1 cellular context compared by ENCODE assay signal in genomic region chr6:35737413-35738211, GRCh38.
A peak's percentile ranks its signal among the peaks of the same experiment; 100 is the strongest.
TF ChIP-seq lines count a peak whose summit lies in the region.

No MANE protein-coding gene starts in this region.

TF ChIP-seq in HepG2, 621 proteins besides CTCF, POLR2A, EP300 and RAD21 (continued from another document and continues in another):
- TF ChIP-seq SOX6 (IDR thresholded peaks at IDR 0.05) (no peak), SOX6 (CRISPR knock-in tag; IDR thresholded peaks at IDR 0.05) (no peak), BCL6 (CRISPR knock-in tag; IDR thresholded peaks at IDR 0.05) (peak; percentile 36; the same call in 1 of the 2 replicates), ZNF629 (CRISPR knock-in tag; conservative IDR thresholded peaks at IDR 0.05) (no peak), ZNF737 (CRISPR knock-in tag; IDR thresholded peaks at IDR 0.05; ENCODE audit: borderline replicate concordance) (no peak), PITX1 (CRISPR knock-in tag; IDR thresholded peaks at IDR 0.05) (peak; percentile 49; the same call in 1 of the 2 replicates), ZNF33A (CRISPR knock-in tag; IDR thresholded peaks at IDR 0.05; ENCODE audit: borderline replicate concordance) (no peak), ZBTB4 (CRISPR knock-in tag; IDR thresholded peaks at IDR 0.05; ENCODE audit: borderline replicate concordance) (peak; percentile 38; the same call in 1 of the 2 replicates), DZIP1 (CRISPR knock-in tag; IDR thresholded peaks at IDR 0.05) (no peak), MAFG (CRISPR knock-in tag; IDR thresholded peaks at IDR 0.05) (no peak), NR1H2 (CRISPR knock-in tag; IDR thresholded peaks at IDR 0.05; ENCODE audit: borderline replicate concordance, low read depth) (no peak), AGO2 (optimal IDR thresholded peaks at IDR 0.05; ENCODE audit: low read depth, low read length) (no peak), ESRRA (CRISPR knock-in tag; IDR thresholded peaks at IDR 0.05; ENCODE audit: low read depth) (no peak), ZNF816 (CRISPR knock-in tag; IDR thresholded peaks at IDR 0.05; ENCODE audit: borderline replicate concordance) (no peak), BATF2 (CRISPR knock-in tag; IDR thresholded peaks at IDR 0.05) (no peak), SMC3 (IDR thresholded peaks at IDR 0.05; ENCODE audit: low read length) (peak; percentile 97), ZNF296 (CRISPR knock-in tag; conservative IDR thresholded peaks at IDR 0.05) (no peak), GPBP1L1 (CRISPR knock-in tag; IDR thresholded peaks at IDR 0.05) (no peak), CENPBD1 (CRISPR knock-in tag; IDR thresholded peaks at IDR 0.05; ENCODE audit: borderline replicate concordance, low read depth) (no peak), NFE2 (CRISPR knock-in tag; IDR thresholded peaks at IDR 0.05) (no peak), THAP8 (CRISPR knock-in tag; IDR thresholded peaks at IDR 0.05; ENCODE audit: borderline replicate concordance) (no peak), ZNF432 (CRISPR knock-in tag; IDR thresholded peaks at IDR 0.05; ENCODE audit: borderline replicate concordance) (no peak), ZFY (CRISPR knock-in tag; IDR thresholded peaks at IDR 0.05) (no peak), FOXA1 (IDR thresholded peaks at IDR 0.05) (no peak), FOXA1 (CRISPR knock-in tag; IDR thresholded peaks at IDR 0.05) (no peak), ZNF616 (CRISPR knock-in tag; IDR thresholded peaks at IDR 0.05; ENCODE audit: low read depth) (no peak), ZFP82 (CRISPR knock-in tag; IDR thresholded peaks at IDR 0.05; ENCODE audit: borderline replicate concordance) (no peak), KDM5B (CRISPR knock-in tag; IDR thresholded peaks at IDR 0.05; ENCODE audit: borderline replicate concordance) (no peak), ZC3H4 (CRISPR knock-in tag; IDR thresholded peaks at IDR 0.05; ENCODE audit: borderline replicate concordance) (no peak), NFYC (CRISPR knock-in tag; IDR thresholded peaks at IDR 0.05) (no peak), ZNF337 (CRISPR knock-in tag; IDR thresholded peaks at IDR 0.05; ENCODE audit: borderline replicate concordance, low read depth) (no peak), HMG20A (CRISPR knock-in tag; IDR thresholded peaks at IDR 0.05; ENCODE audit: borderline replicate concordance) (no peak), ARID3A (IDR thresholded peaks at IDR 0.05; ENCODE audit: low read depth, low read length) (0 out of 2 replicates have a peak, but pooled peaks have one; percentile 62), ZNF883 (CRISPR knock-in tag; IDR thresholded peaks at IDR 0.05; ENCODE audit: not compliant biosample characterization) (no peak), TIGD3 (CRISPR knock-in tag; IDR thresholded peaks at IDR 0.05; ENCODE audit: borderline replicate concordance) (no peak; the same call in 1 of the 2 replicates), ZNF234 (CRISPR knock-in tag; conservative IDR thresholded peaks at IDR 0.05) (no peak), ATF7-NPFF (CRISPR knock-in tag; IDR thresholded peaks at IDR 0.05; ENCODE audit: low read depth) (no peak), FOXO4 (CRISPR knock-in tag; conservative IDR thresholded peaks at IDR 0.05) (no peak), TAF15 (IDR thresholded peaks at IDR 0.05; ENCODE audit: low read depth, low read length, poor library complexity, severe bottlenecking) (no peak), ZNF678 (CRISPR knock-in tag; IDR thresholded peaks at IDR 0.05) (no peak), HNF1A (IDR thresholded peaks at IDR 0.05; ENCODE audit: low read depth) (no peak), HNF1A (CRISPR knock-in tag; IDR thresholded peaks at IDR 0.05; ENCODE audit: borderline replicate concordance) (no peak), SMAD1 (CRISPR knock-in tag; IDR thresholded peaks at IDR 0.05; ENCODE audit: borderline replicate concordance, low read depth) (no peak), ZNF382 (CRISPR knock-in tag; IDR thresholded peaks at IDR 0.05; ENCODE audit: borderline replicate concordance) (no peak), ZIK1 (CRISPR knock-in tag; IDR thresholded peaks at IDR 0.05; ENCODE audit: borderline replicate concordance, low read depth) (no peak), ZNF564 (CRISPR knock-in tag; IDR thresholded peaks at IDR 0.05) (no peak), MAF1 (CRISPR knock-in tag; IDR thresholded peaks at IDR 0.05; ENCODE audit: borderline replicate concordance) (no peak), MTA1 (CRISPR knock-in tag; IDR thresholded peaks at IDR 0.05; ENCODE audit: borderline replicate concordance) (no peak), LBX2 (CRISPR knock-in tag; IDR thresholded peaks at IDR 0.05; ENCODE audit: borderline replicate concordance) (no peak), HMG20B (CRISPR knock-in tag; conservative IDR thresholded peaks at IDR 0.05) (no peak; the same call in 1 of the 2 replicates)
